ENCODE assay signal across 34 cellular contexts in genomic region chr6:151534576-151534975, GRCh38. TPM values are rescaled to one million over a fixed set of nuclear protein-coding genes. Genes with fewer than 3 reads are reported as not detected.
A peak's percentile ranks its signal among the peaks of the same experiment; 100 is the strongest.
DNase-seq lines count a peak whose midpoint lies in the region; ATAC-seq, FAIRE-seq and TF ChIP-seq lines count a peak whose summit lies in the region.
"Had no signal": no experiment of that assay in that cellular context is flagged by ENCODE, and none has a peak within 500 bp of the region (broad histone marks: within the 10 kb centered on the region; RNA-seq: fewer than 3 reads in every experiment).

No MANE protein-coding gene starts in this region.

- ATAC-seq in gastrocnemius medialis (no peak), omental fat pad (ENCODE audit: low FRiP score) (no peak)
- ATAC-seq: activated CD4-positive, CD25-positive, alpha-beta regulatory T cell treated with anti-CD3 and anti-CD28 coated beads, Interleukin-2, amount 50 U/mL, for 24 hours; activated CD8-positive, alpha-beta memory T cell treated with anti-CD3 and anti-CD28 coated beads, Interleukin-2, amount 10 ng/mL, durations not matched to agents 7 days and 5 days; activated naive CD8-positive, alpha-beta T cell treated with anti-CD3 and anti-CD28 coated beads, Interleukin-2, amount 50 U/mL, for 24 hours; activated T-cell treated with anti-CD3 and anti-CD28 coated beads, Interleukin-2, amount 50 U/mL, for 72 hours; HCT116; natural killer cell treated with Interleukin-12 subunit alpha and Interleukin-12 subunit beta and Interleukin-15 and Interleukin-18, amount 100 ng/mL, for 72 hours; Right ventricle myocardium inferior; SK-N-SH treated with all-trans-retinoic acid at 6 μM for 48 hours had no signal

- H3K79me2 ChIP-seq in endothelial cell of umbilical vein (ENCODE audit: control insufficient read depth, insufficient read depth, low read length): no peaks in the 10 kb centered on the region

- TF ChIP-seq CTCF in AG10803 (conservative IDR thresholded peaks at IDR 0.05; ENCODE audit: low read length): no peak
- no peak for TF ChIP-seq CTCF in endothelial cell of umbilical vein (IDR thresholded peaks at IDR 0.05; ENCODE audit: extremely low read depth in 1 of 2, insufficient read depth in 1 of 2, low read depth in 1 of 2, low read length in 2 of 2)
- TF ChIP-seq CTCF in gastrocnemius medialis (IDR thresholded peaks at IDR 0.05 in 4 of 5, conservative IDR thresholded peaks at IDR 0.05 in 1 of 5): no peak
- TF ChIP-seq CTCF in omental fat pad (IDR thresholded peaks at IDR 0.05): no peak

- H3K4me2 ChIP-seq in endothelial cell of umbilical vein (ENCODE audit: insufficient read depth, low read length): no peak overlapping the region

- no peak overlapping the region for H2AFZ ChIP-seq in endothelial cell of umbilical vein (ENCODE audit: low read depth, low read length)

- POLR2A ChIA-PET in endothelial cell of umbilical vein (lab: Charles Lee): no interaction called here

- dilution Hi-C loops in endothelial cell of umbilical vein (cut with MboI; ENCODE audit: extremely low pct_ligation_motif_present, low sequenced_read_pairs): no loop called here

- no TSS peak for BruUV-seq in endothelial cell of umbilical vein (replicated peaks; lab: Mats Ljungman, UMichigan)

- CTCF ChIA-PET in endothelial cell of umbilical vein (lab: Charles Lee): interaction anchor here (1.0 kb wide), 1 partner anchor 40 kb away, joined by 3 read pairs; no protein-coding TSS in a partner anchor

- H3K36me3 ChIP-seq in endothelial cell of umbilical vein (ENCODE audit: control insufficient read depth in 2 of 2, extremely low read depth in 1 of 2, insufficient read depth in 2 of 2, low read length in 2 of 2) (no peaks in the 10 kb centered on the region), gastrocnemius medialis (no peaks in the 10 kb centered on the region)
- H3K36me3 ChIP-seq: esophagus muscularis mucosa, uterus had no signal

- H3K9me1 ChIP-seq in endothelial cell of umbilical vein (replicated peaks; ENCODE audit: control insufficient read depth, extremely low read depth, insufficient read depth, low read length): no peaks in the 10 kb centered on the region

- H3K4me1 ChIP-seq in endothelial cell of umbilical vein (ENCODE audit: control insufficient read depth, extremely low read depth, insufficient read depth, low read length) (no peaks in the 10 kb centered on the region), gastrocnemius medialis (no peaks in the 10 kb centered on the region)
- H3K4me1 ChIP-seq: esophagus muscularis mucosa, testis, uterus had no signal

- DNase-seq in AG10803 (ENCODE audit: low read depth): peak; percentile 22
- peak; percentile 50 for DNase-seq in M059J (ENCODE audit: low read depth)
- peak; percentile 48 for DNase-seq in endothelial cell of umbilical vein (ENCODE audit: low read depth, low spot score)
- DNase-seq in skeletal muscle cell (ENCODE audit: low read depth): peak; percentile 26
- DNase-seq in DMS79 treated with DMSO at 0.1 percent for 48 hours (lab: John Stamatoyannopoulos, UW): no peak
- no peak for DNase-seq in gastrocnemius medialis
- DNase-seq in omental fat pad (ENCODE audit: low spot score): no peak
- DNase-seq in activated CD8-positive, alpha-beta memory T cell treated with anti-CD3 and anti-CD28 coated beads, Interleukin-2, amount 50 U/mL, for 48 hours: no peak
- DNase-seq: activated CD4-positive, alpha-beta T cell treated with anti-CD3 and anti-CD28 coated beads, Interleukin-2, amount 50 U/mL, for 4 hours; activated CD8-positive, alpha-beta memory T cell treated with anti-CD3 and anti-CD28 coated beads, Interleukin-2, amount 10 ng/mL, durations not matched to agents 7 days and 5 days; activated naive CD4-positive, alpha-beta T cell; activated naive CD8-positive, alpha-beta T cell treated with anti-CD3 and anti-CD28 coated beads, Interleukin-2, amount 50 U/mL, for 24 hours; activated T-cell treated with anti-CD3 and anti-CD28 coated beads, Interleukin-2, amount 50 U/mL, for 72 hours; cerebellar nuclear complex; GDM1; hypothalamus; mammary epithelial cell; NCI-H1105 treated with DMSO at 0.1 percent for 48 hours; NCI-H1930; NCI-H345; small intestine; stimulated activated naive CD4-positive, alpha-beta T cell treated with Interleukin-2 at 50 U/mL for 16 hours; testis; uterus had no signal

- H4K20me1 ChIP-seq in endothelial cell of umbilical vein (replicated peaks; ENCODE audit: control insufficient read depth, extremely low read depth, insufficient read depth, low read length): no peaks in the 10 kb centered on the region
- H4K20me1 ChIP-seq: BLaER1 treated with 17β-estradiol and CSF1 and Interleukin-3, amounts not matched to agents 10 nM and 100 nM had no signal

- H3K27me3 ChIP-seq in endothelial cell of umbilical vein (ENCODE audit: control insufficient read depth in 2 of 2, insufficient read depth in 2 of 2, low read length in 2 of 2) (no peaks in the 10 kb centered on the region), gastrocnemius medialis (no peaks in the 10 kb centered on the region)
- H3K27me3 ChIP-seq: BLaER1 treated with 17β-estradiol and CSF1 and Interleukin-3, amounts not matched to agents 10 nM and 100 nM; esophagus muscularis mucosa; testis; uterus had no signal

- intact Hi-C loops in endothelial cell of umbilical vein (cut with micrococcal nuclease) (no loop called here), gastrocnemius medialis (cut with DNase I; ENCODE audit: low total_unique reads) (no loop called here)

- H3K9ac ChIP-seq in endothelial cell of umbilical vein (replicated peaks; ENCODE audit: extremely low read depth, insufficient read depth, low read length): no peak overlapping the region

- FAIRE-seq in endothelial cell of umbilical vein (lab: Jason Lieb, UNC): no peak
- FAIRE-seq: small intestine, TTC549 had no signal

- in situ Hi-C loops in gastrocnemius medialis (cut with MboI; ENCODE audit: low sequenced_read_pairs in 4 of 4): no loop called here

- H3K4me3 ChIP-seq in AG10803 (ENCODE audit: low read length) (no peak overlapping the region), endothelial cell of umbilical vein (replicated peaks in 1 of 3; ENCODE audit: insufficient read depth in 1 of 3, low read depth in 1 of 3, low read length in 3 of 3) (no peak overlapping the region), skeletal muscle cell (ENCODE audit: low read depth, low read length) (no peak overlapping the region), gastrocnemius medialis (no peak overlapping the region)
- H3K4me3 ChIP-seq: BLaER1 treated with 17β-estradiol and CSF1 and Interleukin-3, amounts not matched to agents 10 nM and 100 nM; esophagus muscularis mucosa; testis; uterus had no signal

- H3K27ac ChIP-seq in endothelial cell of umbilical vein (ENCODE audit: insufficient read depth, low read depth, low read length) (no peak overlapping the region), gastrocnemius medialis (no peak overlapping the region)
- H3K27ac ChIP-seq: esophagus muscularis mucosa, testis, uterus had no signal

- H3K9me3 ChIP-seq in endothelial cell of umbilical vein (replicated peaks; ENCODE audit: control insufficient read depth, insufficient read depth, low read length): no peaks in the 10 kb centered on the region
- H3K9me3 ChIP-seq in gastrocnemius medialis: no peaks in the 10 kb centered on the region
- H3K9me3 ChIP-seq: testis, uterus had no signal

- TF ChIP-seq POLR2A in endothelial cell of umbilical vein (IDR thresholded peaks at IDR 0.05; ENCODE audit: low read depth, low read length) (no peak), gastrocnemius medialis (IDR thresholded peaks at IDR 0.05) (no peak)

TF ChIP-seq in endothelial cell of umbilical vein, 7 proteins besides CTCF, POLR2A, EP300 and RAD21:
- TF ChIP-seq MYC (IDR thresholded peaks at IDR 0.05; ENCODE audit: low read depth, low read length): no peak
- TF ChIP-seq GATA2 (IDR thresholded peaks at IDR 0.05; ENCODE audit: insufficient read depth, insufficient read length, low read depth, low read length): no peak
- TF ChIP-seq FOS (IDR thresholded peaks at IDR 0.05; ENCODE audit: borderline replicate concordance, insufficient read depth, low read length): no peak
- TF ChIP-seq POLR2AphosphoS5 (IDR thresholded peaks at IDR 0.05; ENCODE audit: insufficient read depth, low read depth, low read length): no peak
- TF ChIP-seq MAX (IDR thresholded peaks at IDR 0.05; ENCODE audit: insufficient read depth, insufficient read length): no peak
- TF ChIP-seq EZH2 (IDR thresholded peaks at IDR 0.05; ENCODE audit: borderline replicate concordance, low read depth, low read length, severe bottlenecking): no peak
- TF ChIP-seq JUN (IDR thresholded peaks at IDR 0.05; ENCODE audit: borderline replicate concordance, insufficient read depth, insufficient read length, low read depth): no peak

RNA-seq across cellular contexts. Expression of gene CCDC170, which starts 40.8 kb away (rescaled TPM):
- total RNA-seq in M059J (2014; rRNA removed; shearing (Covaris generic)): not detected in 2 replicates
- 0.07 and 0.53 TPM in 2 replicates for total RNA-seq in endothelial cell of umbilical vein
- polyA plus RNA-seq in endothelial cell of umbilical vein: 0.13 and 0.21 TPM in 2 replicates
- 0.12 and 0.14 TPM in 2 replicates for polyA plus RNA-seq in endothelial cell of umbilical vein (2011; cell fraction: cytosol; rRNA removed)
- polyA plus RNA-seq in endothelial cell of umbilical vein (2011; cell fraction: nucleus; rRNA removed): 0.22 and 0.28 TPM in 2 replicates
- 0.39 and 0.71 TPM in 2 replicates for polyA plus RNA-seq in endothelial cell of umbilical vein (2012)
- 0.34 and 1.7 TPM in 2 replicates for polyA minus RNA-seq in endothelial cell of umbilical vein
- polyA minus RNA-seq in endothelial cell of umbilical vein (2011; cell fraction: cytosol; rRNA and poly(A)+ RNA removed): not detected
- polyA minus RNA-seq in endothelial cell of umbilical vein (2011; cell fraction: nucleus; rRNA and poly(A)+ RNA removed): 0.14 TPM in 2 replicates
- under 1 TPM in 2 of 4 donors, not detected in 2; 0.04 to 0.05 TPM for total RNA-seq in gastrocnemius medialis
- total RNA-seq in omental fat pad: 1 to 10 TPM; 1.3 to 4.1 (median 2.5) TPM
- total RNA-seq: activated CD8-positive, alpha-beta memory T cell treated with anti-CD3 and anti-CD28 coated beads, Interleukin-2, amount 10 ng/mL, durations not matched to agents 7 days and 5 days; activated T-cell treated with anti-CD3 and anti-CD28 coated beads, Interleukin-2, amount 50 U/mL, for 72 hours; mammary epithelial cell; MCF 10A; natural killer cell treated with Interleukin-12 subunit alpha and Interleukin-12 subunit beta and Interleukin-15 and Interleukin-18, amount 100 ng/mL, for 72 hours had no signal
- polyA plus RNA-seq: IgD-negative memory B cell had no signal

Comparison
In these comparisons a context has a peak if more than half of its experiments do, and no peak if none do; other contexts are left out.
1. DNase-seq: peak in AG10803 (single experiment), M059J (single experiment), endothelial cell of umbilical vein (single experiment) and skeletal muscle cell (single experiment); none in DMS79 treated with DMSO at 0.1 percent for 48 hours (single experiment), gastrocnemius medialis (0 of 2), omental fat pad (single experiment) and activated CD8-positive, alpha-beta memory T cell treated with anti-CD3 and anti-CD28 coated beads, Interleukin-2, amount 50 U/mL, for 48 hours (single experiment).